ENCODE assay signal across 8 cellular contexts in genomic region chr1:156212833-156213643, GRCh38. TPM values are rescaled to one million over a fixed set of nuclear protein-coding genes. Genes with fewer than 3 reads are reported as not detected.
DNase-seq lines count a peak whose midpoint lies in the region; ATAC-seq and TF ChIP-seq lines count a peak whose summit lies in the region.

A gene with protein sequence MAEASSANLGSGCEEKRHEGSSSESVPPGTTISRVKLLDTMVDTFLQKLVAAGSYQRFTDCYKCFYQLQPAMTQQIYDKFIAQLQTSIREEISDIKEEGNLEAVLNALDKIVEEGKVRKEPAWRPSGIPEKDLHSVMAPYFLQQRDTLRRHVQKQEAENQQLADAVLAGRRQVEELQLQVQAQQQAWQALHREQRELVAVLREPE (plus strand): TSS chr1:156213007. CDS start chr1:156213016, 9 bp downstream.

- WGBS in heart right ventricle, 2 donors: 0% methylated on average over 61 of the region's 61 CpGs

- H3K4me1 ChIP-seq in heart right ventricle: peaks cover 3 to 44% (median 27%) of the 10 kb centered on the region in 9 donors

- no peaks in the 10 kb centered on the region for H3K9me3 Mint-ChIP-seq in type B pancreatic cell

- H3K4me3 Mint-ChIP-seq in type B pancreatic cell: peak within 1 kb of the TSS; percentile 98

- peak within 1 kb of the TSS; percentile 85 to 99 (median 96) for H3K27ac ChIP-seq in heart right ventricle

- peak within 1 kb of the TSS; percentile 100 for H3K27ac Mint-ChIP-seq in type B pancreatic cell

- ATAC-seq in HG02870 (IDR thresholded peaks at IDR 0.05; ENCODE audit: unreplicated experiment) (peak; percentile 78), heart right ventricle (peak; percentile 97 to 99 (median 99))

- H3K4me1 Mint-ChIP-seq in type B pancreatic cell (ENCODE audit: unreplicated experiment): peaks cover 4% of the 10 kb centered on the region

- no peaks in the 10 kb centered on the region for H3K27me3 ChIP-seq in heart right ventricle

- peak within 1 kb of the TSS; percentile 51 to 84 (median 66) for H3K4me3 ChIP-seq in heart right ventricle

- no peak for TF ChIP-seq CTCF in GM13977 (IDR thresholded peaks at IDR 0.05; ENCODE audit: extremely low read depth, insufficient read depth, missing control alignments)
- no peak for TF ChIP-seq CTCF in heart right ventricle (IDR thresholded peaks at IDR 0.05)
- no peak for TF ChIP-seq CTCF in type B pancreatic cell (conservative IDR thresholded peaks at IDR 0.05)

- intact Hi-C loops in T-helper 1 cell treated with Interleukin-12 subunit alpha and Interleukin-12 subunit beta and Interleukin-4 antibody, amounts not matched to agents 30 ng/mL and 1 ng/mL, for 36 hours (cut with micrococcal nuclease): loop anchor here (1.0 to 2.0 kb wide), 7 partner anchors 12 to 302 kb away; partner anchors contain the start of genes CCT3, RIT1, SMG5 and TSACC
- intact Hi-C loops in heart right ventricle (cut with DNase I) (loop anchor here in 2 of 10 donors (5.0 kb wide), 2 partner anchors 51 to 71 kb away; no protein-coding TSS in a partner anchor), posterior cingulate gyrus (cut with DNase I) (loop anchor here (2.0 kb wide), 1 partner anchor 18 kb away; the partner anchor contains the start of gene SLC25A44)

- peaks cover 26% of the 10 kb centered on the region for H3K36me3 Mint-ChIP-seq in type B pancreatic cell

- in situ Hi-C loops in GM13977 (cut with MboI; ENCODE audit: low pct_unique_long_range_greater_than_20kb, low sequenced_read_pairs, unreplicated experiment): no loop called here

- DNase-seq in GM13977 (ENCODE audit: low spot score) (peak; percentile 98), NCI-H1694 (lab: John Stamatoyannopoulos, UW) (peak; percentile 97), amniotic epithelial cell (ENCODE audit: low read depth) (peak; percentile 94), heart right ventricle (peak; percentile 96 to 98), posterior cingulate gyrus (peak; percentile 95 to 100 (median 98)), type B pancreatic cell (ENCODE audit: extremely low spot score, unreplicated experiment) (peak; percentile 96)

- H3K36me3 ChIP-seq in heart right ventricle: peaks cover 0 to 55% (median 11%) of the 10 kb centered on the region in 9 donors

- H3K9me3 ChIP-seq in heart right ventricle: no peaks in the 10 kb centered on the region

- H3K27me3 Mint-ChIP-seq in type B pancreatic cell: no peaks in the 10 kb centered on the region

RNA-seq across cellular contexts. Expression of the gene that starts here (rescaled TPM):
- 83.8 and 87.8 TPM in 2 replicates for total RNA-seq in T-helper 1 cell treated with Interleukin-12 subunit alpha and Interleukin-12 subunit beta and Interleukin-4 antibody, amounts not matched to agents 30 ng/mL and 1 ng/mL, for 36 hours
- total RNA-seq in heart right ventricle: 10 to 100 TPM; 55.9 to 87.3 (median 66.4) TPM
- 100 to 1,000 TPM in 1 of 2 donors, 10 to 100 TPM in 1; 92.0 to 122 TPM for polyA plus RNA-seq in heart right ventricle
- 56.1 and 62.0 TPM in 2 replicates for total RNA-seq in type B pancreatic cell (ENCODE audit: low replicate concordance)

Comparison
In these comparisons a context has a peak if more than half of its experiments do, and no peak if none do; other contexts are left out.
1. Peak in every context shown above with its lines: DNase-seq, ATAC-seq, H3K4me3 ChIP-seq and H3K27ac ChIP-seq.